In the genomic region with DNA sequence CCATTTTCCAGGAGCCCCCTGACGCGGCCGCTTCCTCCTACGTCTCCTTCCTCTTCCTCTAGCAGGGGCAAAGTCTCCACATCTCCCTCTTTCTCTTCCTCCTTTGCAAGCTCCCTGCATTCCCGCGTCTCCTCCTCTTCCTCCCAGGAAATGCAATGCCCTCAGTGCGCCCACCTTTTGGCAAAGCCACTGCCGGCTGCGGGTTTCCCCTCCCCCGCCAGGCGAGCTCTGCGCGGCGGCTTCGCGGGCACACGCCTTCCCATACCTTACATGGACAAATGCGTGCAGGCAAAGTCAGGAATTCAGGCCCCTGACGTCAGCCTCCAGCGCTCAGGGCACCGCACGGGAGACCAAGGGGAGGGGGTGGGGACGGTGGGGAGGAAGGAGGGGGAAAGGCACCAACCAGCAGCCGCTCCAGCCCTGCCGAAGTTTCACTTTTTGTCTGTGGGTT, we compare ENCODE assay signal across 1 cellular context.
TF ChIP-seq lines count a peak whose summit lies in the region.

No MANE protein-coding gene starts in this region.

TF ChIP-seq in H1, 55 proteins besides CTCF, POLR2A, EP300 and RAD21:
- no peak for TF ChIP-seq CTBP2 (IDR thresholded peaks at IDR 0.05; ENCODE audit: borderline replicate concordance, insufficient read depth, insufficient read length, low read length)
- TF ChIP-seq, protein P1, sequence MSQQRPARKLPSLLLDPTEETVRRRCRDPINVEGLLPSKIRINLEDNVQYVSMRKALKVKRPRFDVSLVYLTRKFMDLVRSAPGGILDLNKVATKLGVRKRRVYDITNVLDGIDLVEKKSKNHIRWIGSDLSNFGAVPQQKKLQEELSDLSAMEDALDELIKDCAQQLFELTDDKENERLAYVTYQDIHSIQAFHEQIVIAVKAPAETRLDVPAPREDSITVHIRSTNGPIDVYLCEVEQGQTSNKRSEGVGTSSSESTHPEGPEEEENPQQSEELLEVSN (IDR thresholded peaks at IDR 0.05), result 0 out of 2 replicates have a peak, but pooled peaks have one; percentile 7
- TF ChIP-seq, protein P2, sequence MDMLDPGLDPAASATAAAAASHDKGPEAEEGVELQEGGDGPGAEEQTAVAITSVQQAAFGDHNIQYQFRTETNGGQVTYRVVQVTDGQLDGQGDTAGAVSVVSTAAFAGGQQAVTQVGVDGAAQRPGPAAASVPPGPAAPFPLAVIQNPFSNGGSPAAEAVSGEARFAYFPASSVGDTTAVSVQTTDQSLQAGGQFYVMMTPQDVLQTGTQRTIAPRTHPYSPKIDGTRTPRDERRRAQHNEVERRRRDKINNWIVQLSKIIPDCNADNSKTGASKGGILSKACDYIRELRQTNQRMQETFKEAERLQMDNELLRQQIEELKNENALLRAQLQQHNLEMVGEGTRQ (IDR thresholded peaks at IDR 0.05; ENCODE audit: low read length), result no peak
- TF ChIP-seq CREB1 (IDR thresholded peaks at IDR 0.05), result peak; percentile 89
- 0 out of 2 replicates have a peak, but pooled peaks have one; percentile 16 for TF ChIP-seq PHF8 (conservative IDR thresholded peaks at IDR 0.05; ENCODE audit: low read depth, low read length)
- TF ChIP-seq SP2 (IDR thresholded peaks at IDR 0.05; ENCODE audit: low read length), result no peak
- TF ChIP-seq TAF7 (optimal IDR thresholded peaks at IDR 0.05; ENCODE audit: borderline replicate concordance, low read depth, low read length), result peak; percentile 17
- no peak for TF ChIP-seq SP1 (IDR thresholded peaks at IDR 0.05; ENCODE audit: low read depth, low read length)
- no peak for TF ChIP-seq ASH2L (IDR thresholded peaks at IDR 0.05; ENCODE audit: low read length)
- TF ChIP-seq HDAC2 (IDR thresholded peaks at IDR 0.05; ENCODE audit: borderline replicate concordance in 1 of 2, low read depth in 2 of 2, low read length in 2 of 2), result no peak; a peak in 1 of 4 replicates
- TF ChIP-seq RNF2 (IDR thresholded peaks at IDR 0.05; ENCODE audit: borderline replicate concordance, low read depth, low read length, missing control alignments, poor library complexity, severe bottlenecking), result no peak
- no peak for TF ChIP-seq NANOG (IDR thresholded peaks at IDR 0.05; ENCODE audit: insufficient read depth, low read depth, low read length, poor library complexity, severe bottlenecking)
- no peak for TF ChIP-seq CHD1 (IDR thresholded peaks at IDR 0.05; ENCODE audit: low read depth, low read length)
- no peak for TF ChIP-seq RXRA (IDR thresholded peaks at IDR 0.05; ENCODE audit: insufficient read depth, low read depth, low read length)
- TF ChIP-seq YY1 (IDR thresholded peaks at IDR 0.05; ENCODE audit: low read depth, low read length), result no peak
- TF ChIP-seq, protein P3, sequence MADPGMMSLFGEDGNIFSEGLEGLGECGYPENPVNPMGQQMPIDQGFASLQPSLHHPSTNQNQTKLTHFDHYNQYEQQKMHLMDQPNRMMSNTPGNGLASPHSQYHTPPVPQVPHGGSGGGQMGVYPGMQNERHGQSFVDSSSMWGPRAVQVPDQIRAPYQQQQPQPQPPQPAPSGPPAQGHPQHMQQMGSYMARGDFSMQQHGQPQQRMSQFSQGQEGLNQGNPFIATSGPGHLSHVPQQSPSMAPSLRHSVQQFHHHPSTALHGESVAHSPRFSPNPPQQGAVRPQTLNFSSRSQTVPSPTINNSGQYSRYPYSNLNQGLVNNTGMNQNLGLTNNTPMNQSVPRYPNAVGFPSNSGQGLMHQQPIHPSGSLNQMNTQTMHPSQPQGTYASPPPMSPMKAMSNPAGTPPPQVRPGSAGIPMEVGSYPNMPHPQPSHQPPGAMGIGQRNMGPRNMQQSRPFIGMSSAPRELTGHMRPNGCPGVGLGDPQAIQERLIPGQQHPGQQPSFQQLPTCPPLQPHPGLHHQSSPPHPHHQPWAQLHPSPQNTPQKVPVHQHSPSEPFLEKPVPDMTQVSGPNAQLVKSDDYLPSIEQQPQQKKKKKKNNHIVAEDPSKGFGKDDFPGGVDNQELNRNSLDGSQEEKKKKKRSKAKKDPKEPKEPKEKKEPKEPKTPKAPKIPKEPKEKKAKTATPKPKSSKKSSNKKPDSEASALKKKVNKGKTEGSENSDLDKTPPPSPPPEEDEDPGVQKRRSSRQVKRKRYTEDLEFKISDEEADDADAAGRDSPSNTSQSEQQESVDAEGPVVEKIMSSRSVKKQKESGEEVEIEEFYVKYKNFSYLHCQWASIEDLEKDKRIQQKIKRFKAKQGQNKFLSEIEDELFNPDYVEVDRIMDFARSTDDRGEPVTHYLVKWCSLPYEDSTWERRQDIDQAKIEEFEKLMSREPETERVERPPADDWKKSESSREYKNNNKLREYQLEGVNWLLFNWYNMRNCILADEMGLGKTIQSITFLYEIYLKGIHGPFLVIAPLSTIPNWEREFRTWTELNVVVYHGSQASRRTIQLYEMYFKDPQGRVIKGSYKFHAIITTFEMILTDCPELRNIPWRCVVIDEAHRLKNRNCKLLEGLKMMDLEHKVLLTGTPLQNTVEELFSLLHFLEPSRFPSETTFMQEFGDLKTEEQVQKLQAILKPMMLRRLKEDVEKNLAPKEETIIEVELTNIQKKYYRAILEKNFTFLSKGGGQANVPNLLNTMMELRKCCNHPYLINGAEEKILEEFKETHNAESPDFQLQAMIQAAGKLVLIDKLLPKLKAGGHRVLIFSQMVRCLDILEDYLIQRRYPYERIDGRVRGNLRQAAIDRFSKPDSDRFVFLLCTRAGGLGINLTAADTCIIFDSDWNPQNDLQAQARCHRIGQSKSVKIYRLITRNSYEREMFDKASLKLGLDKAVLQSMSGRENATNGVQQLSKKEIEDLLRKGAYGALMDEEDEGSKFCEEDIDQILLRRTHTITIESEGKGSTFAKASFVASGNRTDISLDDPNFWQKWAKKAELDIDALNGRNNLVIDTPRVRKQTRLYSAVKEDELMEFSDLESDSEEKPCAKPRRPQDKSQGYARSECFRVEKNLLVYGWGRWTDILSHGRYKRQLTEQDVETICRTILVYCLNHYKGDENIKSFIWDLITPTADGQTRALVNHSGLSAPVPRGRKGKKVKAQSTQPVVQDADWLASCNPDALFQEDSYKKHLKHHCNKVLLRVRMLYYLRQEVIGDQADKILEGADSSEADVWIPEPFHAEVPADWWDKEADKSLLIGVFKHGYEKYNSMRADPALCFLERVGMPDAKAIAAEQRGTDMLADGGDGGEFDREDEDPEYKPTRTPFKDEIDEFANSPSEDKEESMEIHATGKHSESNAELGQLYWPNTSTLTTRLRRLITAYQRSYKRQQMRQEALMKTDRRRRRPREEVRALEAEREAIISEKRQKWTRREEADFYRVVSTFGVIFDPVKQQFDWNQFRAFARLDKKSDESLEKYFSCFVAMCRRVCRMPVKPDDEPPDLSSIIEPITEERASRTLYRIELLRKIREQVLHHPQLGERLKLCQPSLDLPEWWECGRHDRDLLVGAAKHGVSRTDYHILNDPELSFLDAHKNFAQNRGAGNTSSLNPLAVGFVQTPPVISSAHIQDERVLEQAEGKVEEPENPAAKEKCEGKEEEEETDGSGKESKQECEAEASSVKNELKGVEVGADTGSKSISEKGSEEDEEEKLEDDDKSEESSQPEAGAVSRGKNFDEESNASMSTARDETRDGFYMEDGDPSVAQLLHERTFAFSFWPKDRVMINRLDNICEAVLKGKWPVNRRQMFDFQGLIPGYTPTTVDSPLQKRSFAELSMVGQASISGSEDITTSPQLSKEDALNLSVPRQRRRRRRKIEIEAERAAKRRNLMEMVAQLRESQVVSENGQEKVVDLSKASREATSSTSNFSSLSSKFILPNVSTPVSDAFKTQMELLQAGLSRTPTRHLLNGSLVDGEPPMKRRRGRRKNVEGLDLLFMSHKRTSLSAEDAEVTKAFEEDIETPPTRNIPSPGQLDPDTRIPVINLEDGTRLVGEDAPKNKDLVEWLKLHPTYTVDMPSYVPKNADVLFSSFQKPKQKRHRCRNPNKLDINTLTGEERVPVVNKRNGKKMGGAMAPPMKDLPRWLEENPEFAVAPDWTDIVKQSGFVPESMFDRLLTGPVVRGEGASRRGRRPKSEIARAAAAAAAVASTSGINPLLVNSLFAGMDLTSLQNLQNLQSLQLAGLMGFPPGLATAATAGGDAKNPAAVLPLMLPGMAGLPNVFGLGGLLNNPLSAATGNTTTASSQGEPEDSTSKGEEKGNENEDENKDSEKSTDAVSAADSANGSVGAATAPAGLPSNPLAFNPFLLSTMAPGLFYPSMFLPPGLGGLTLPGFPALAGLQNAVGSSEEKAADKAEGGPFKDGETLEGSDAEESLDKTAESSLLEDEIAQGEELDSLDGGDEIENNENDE (IDR thresholded peaks at IDR 0.05; ENCODE audit: insufficient replicate concordance, low read length), result no peak
- peak; percentile 76 for TF ChIP-seq TBP (IDR thresholded peaks at IDR 0.05; ENCODE audit: low read depth, low read length)
- no peak for TF ChIP-seq GABPA (IDR thresholded peaks at IDR 0.05; ENCODE audit: borderline replicate concordance, insufficient read depth, low read length)
- TF ChIP-seq JUND (IDR thresholded peaks at IDR 0.05; ENCODE audit: low read length), result peak; percentile 65
- TF ChIP-seq, protein P4, sequence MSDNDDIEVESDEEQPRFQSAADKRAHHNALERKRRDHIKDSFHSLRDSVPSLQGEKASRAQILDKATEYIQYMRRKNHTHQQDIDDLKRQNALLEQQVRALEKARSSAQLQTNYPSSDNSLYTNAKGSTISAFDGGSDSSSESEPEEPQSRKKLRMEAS (IDR thresholded peaks at IDR 0.05), result peak; percentile 58
- no peak; the same call in 1 of the 2 replicates for TF ChIP-seq POLR2AphosphoS5 (IDR thresholded peaks at IDR 0.05; ENCODE audit: low read depth, low read length)
- TF ChIP-seq SIN3A (conservative IDR thresholded peaks at IDR 0.05 in 1 of 2, IDR thresholded peaks at IDR 0.05 in 1 of 2; ENCODE audit: low read depth in 1 of 2, low read length in 2 of 2), result no peak; a peak in 1 of 4 replicates
- no peak for TF ChIP-seq EGR1 (IDR thresholded peaks at IDR 0.05; ENCODE audit: borderline replicate concordance, low read depth, low read length)
- TF ChIP-seq EZH2 (IDR thresholded peaks at IDR 0.05; ENCODE audit: low read depth, low read length, severe bottlenecking), result no peak
- no peak for TF ChIP-seq JUN (IDR thresholded peaks at IDR 0.05; ENCODE audit: low read depth, low read length)
- TF ChIP-seq SAP30 (IDR thresholded peaks at IDR 0.05; ENCODE audit: insufficient read depth, insufficient replicate concordance, low read length), result no peak
- TF ChIP-seq BRCA1 (IDR thresholded peaks at IDR 0.05; ENCODE audit: low read depth, low read length), result no peak; the same call in 1 of the 2 replicates
- no peak for TF ChIP-seq POU5F1 (IDR thresholded peaks at IDR 0.05; ENCODE audit: low read depth, low read length)
- TF ChIP-seq TAF1 (IDR thresholded peaks at IDR 0.05; ENCODE audit: low read depth, low read length), result peak; percentile 66; the same call in 1 of the 2 replicates
- no peak for TF ChIP-seq CBX5 (IDR thresholded peaks at IDR 0.05; ENCODE audit: low read depth, low read length)
- no peak for TF ChIP-seq SIX5 (IDR thresholded peaks at IDR 0.05; ENCODE audit: low read depth, low read length)
- no peak for TF ChIP-seq KDM1A (IDR thresholded peaks at IDR 0.05; ENCODE audit: borderline replicate concordance, low read length)
- TF ChIP-seq TEAD4 (IDR thresholded peaks at IDR 0.05; ENCODE audit: low read depth, low read length), result peak; percentile 89
- TF ChIP-seq CHD2 (IDR thresholded peaks at IDR 0.05; ENCODE audit: low read length), result 0 out of 2 replicates have a peak, but pooled peaks have one; percentile 15
- peak; percentile 99 for TF ChIP-seq SRF (IDR thresholded peaks at IDR 0.05; ENCODE audit: low read depth, low read length)
- no peak for TF ChIP-seq BACH1 (IDR thresholded peaks at IDR 0.05; ENCODE audit: low read length)
- TF ChIP-seq GTF2F1 (IDR thresholded peaks at IDR 0.05; ENCODE audit: borderline replicate concordance, low read depth, low read length), result no peak
- no peak for TF ChIP-seq RFX5 (IDR thresholded peaks at IDR 0.05; ENCODE audit: borderline replicate concordance, low read depth, low read length)
- TF ChIP-seq MAFK (IDR thresholded peaks at IDR 0.05; ENCODE audit: low read depth, low read length), result 0 out of 2 replicates have a peak, but pooled peaks have one; percentile 40
- TF ChIP-seq SIRT6 (IDR thresholded peaks at IDR 0.05; ENCODE audit: low read length), result no peak
- TF ChIP-seq KDM5A (IDR thresholded peaks at IDR 0.05; ENCODE audit: low read length), result no peak
- no peak; the same call in 1 of the 2 replicates for TF ChIP-seq SP4 (IDR thresholded peaks at IDR 0.05; ENCODE audit: low read length)
- peak; percentile 32 for TF ChIP-seq KDM4A (IDR thresholded peaks at IDR 0.05; ENCODE audit: low read depth, low read length, severe bottlenecking)
- TF ChIP-seq FOSL1 (IDR thresholded peaks at IDR 0.05; ENCODE audit: insufficient read depth, low read depth, low read length), result no peak
- TF ChIP-seq ZNF274 (IDR thresholded peaks at IDR 0.05; ENCODE audit: borderline replicate concordance, extremely low read depth, low read length), result no peak
- no peak for TF ChIP-seq SUZ12 (IDR thresholded peaks at IDR 0.05; ENCODE audit: low read length)
- no peak for TF ChIP-seq BCL11A (IDR thresholded peaks at IDR 0.05; ENCODE audit: low read depth in 2 of 2, low read length in 2 of 2)
- TF ChIP-seq, protein P5, sequence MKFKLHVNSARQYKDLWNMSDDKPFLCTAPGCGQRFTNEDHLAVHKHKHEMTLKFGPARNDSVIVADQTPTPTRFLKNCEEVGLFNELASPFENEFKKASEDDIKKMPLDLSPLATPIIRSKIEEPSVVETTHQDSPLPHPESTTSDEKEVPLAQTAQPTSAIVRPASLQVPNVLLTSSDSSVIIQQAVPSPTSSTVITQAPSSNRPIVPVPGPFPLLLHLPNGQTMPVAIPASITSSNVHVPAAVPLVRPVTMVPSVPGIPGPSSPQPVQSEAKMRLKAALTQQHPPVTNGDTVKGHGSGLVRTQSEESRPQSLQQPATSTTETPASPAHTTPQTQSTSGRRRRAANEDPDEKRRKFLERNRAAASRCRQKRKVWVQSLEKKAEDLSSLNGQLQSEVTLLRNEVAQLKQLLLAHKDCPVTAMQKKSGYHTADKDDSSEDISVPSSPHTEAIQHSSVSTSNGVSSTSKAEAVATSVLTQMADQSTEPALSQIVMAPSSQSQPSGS (IDR thresholded peaks at IDR 0.05; ENCODE audit: low read length), result peak; percentile 90
- no peak for TF ChIP-seq CBX8 (IDR thresholded peaks at IDR 0.05; ENCODE audit: borderline replicate concordance, low read depth, low read length)
- no peak for TF ChIP-seq NRF1 (IDR thresholded peaks at IDR 0.05; ENCODE audit: low read depth, low read length)
- TF ChIP-seq CEBPB (IDR thresholded peaks at IDR 0.05; ENCODE audit: low read depth, low read length), result no peak
- TF ChIP-seq TCF12 (IDR thresholded peaks at IDR 0.05; ENCODE audit: low read depth, low read length), result no peak
- no peak for TF ChIP-seq HDAC6 (IDR thresholded peaks at IDR 0.05; ENCODE audit: low read depth, low read length)
- no peak for TF ChIP-seq RBBP5 (IDR thresholded peaks at IDR 0.05; ENCODE audit: borderline replicate concordance, low read depth, low read length)
- TF ChIP-seq, protein P6, sequence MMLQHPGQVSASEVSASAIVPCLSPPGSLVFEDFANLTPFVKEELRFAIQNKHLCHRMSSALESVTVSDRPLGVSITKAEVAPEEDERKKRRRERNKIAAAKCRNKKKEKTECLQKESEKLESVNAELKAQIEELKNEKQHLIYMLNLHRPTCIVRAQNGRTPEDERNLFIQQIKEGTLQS (IDR thresholded peaks at IDR 0.05; ENCODE audit: insufficient read depth, low read depth, low read length), result no peak
TF ChIP-seq in H1: peak in this region for 14.
